Comparison of ENCODE assay signal across 1 cellular context in the genomic region with DNA sequence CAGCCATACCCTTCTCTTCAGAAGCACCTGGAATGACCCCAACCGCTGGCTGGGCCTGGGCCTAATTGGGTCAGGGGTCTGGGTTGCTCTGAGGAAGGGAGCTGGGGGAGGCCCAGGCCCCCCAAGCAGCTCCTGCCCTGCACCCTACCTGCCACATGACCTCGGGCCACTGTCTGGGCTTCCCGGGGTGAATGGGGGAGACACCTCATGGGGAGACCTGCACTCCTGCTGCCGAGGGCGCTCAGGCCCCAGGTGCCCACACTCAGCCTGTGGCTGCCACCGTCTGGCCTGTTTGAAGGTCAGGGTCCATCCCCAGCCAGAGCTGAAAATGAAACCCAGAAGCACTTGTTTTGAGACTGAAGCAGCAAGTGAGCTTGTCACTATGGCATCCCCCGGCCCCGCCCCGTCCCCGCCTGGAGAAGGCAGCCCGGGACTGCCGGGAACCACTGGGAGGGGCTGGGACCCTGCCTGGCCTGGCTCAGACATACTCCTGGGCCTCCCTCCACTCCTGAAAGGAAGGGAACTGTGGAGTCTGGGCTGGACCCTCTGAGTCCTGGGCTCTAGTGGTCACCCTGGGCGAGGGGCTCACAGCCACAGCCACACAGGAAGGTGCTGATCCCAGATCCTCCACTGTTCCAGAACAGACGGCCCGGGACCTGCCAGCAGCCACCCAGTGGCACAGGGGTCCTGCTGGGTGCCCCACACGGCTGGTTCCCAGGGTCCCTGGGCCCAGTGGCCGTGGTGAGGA.
TF ChIP-seq lines count a peak whose summit lies in the region.

No MANE protein-coding gene starts in this region.

TF ChIP-seq in HepG2, 621 proteins besides CTCF, POLR2A, EP300 and RAD21 (continued from another document and continues in another):
- TF ChIP-seq, protein P1, sequence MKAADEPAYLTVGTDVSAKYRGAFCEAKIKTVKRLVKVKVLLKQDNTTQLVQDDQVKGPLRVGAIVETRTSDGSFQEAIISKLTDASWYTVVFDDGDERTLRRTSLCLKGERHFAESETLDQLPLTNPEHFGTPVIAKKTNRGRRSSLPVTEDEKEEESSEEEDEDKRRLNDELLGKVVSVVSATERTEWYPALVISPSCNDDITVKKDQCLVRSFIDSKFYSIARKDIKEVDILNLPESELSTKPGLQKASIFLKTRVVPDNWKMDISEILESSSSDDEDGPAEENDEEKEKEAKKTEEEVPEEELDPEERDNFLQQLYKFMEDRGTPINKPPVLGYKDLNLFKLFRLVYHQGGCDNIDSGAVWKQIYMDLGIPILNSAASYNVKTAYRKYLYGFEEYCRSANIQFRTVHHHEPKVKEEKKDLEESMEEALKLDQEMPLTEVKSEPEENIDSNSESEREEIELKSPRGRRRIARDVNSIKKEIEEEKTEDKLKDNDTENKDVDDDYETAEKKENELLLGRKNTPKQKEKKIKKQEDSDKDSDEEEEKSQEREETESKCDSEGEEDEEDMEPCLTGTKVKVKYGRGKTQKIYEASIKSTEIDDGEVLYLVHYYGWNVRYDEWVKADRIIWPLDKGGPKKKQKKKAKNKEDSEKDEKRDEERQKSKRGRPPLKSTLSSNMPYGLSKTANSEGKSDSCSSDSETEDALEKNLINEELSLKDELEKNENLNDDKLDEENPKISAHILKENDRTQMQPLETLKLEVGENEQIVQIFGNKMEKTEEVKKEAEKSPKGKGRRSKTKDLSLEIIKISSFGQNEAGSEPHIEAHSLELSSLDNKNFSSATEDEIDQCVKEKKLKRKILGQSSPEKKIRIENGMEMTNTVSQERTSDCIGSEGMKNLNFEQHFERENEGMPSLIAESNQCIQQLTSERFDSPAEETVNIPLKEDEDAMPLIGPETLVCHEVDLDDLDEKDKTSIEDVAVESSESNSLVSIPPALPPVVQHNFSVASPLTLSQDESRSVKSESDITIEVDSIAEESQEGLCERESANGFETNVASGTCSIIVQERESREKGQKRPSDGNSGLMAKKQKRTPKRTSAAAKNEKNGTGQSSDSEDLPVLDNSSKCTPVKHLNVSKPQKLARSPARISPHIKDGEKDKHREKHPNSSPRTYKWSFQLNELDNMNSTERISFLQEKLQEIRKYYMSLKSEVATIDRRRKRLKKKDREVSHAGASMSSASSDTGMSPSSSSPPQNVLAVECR (CRISPR knock-in tag; IDR thresholded peaks at IDR 0.05; ENCODE audit: borderline replicate concordance) = peak; percentile 64; the same call in 1 of the 2 replicates
- no peak for TF ChIP-seq MAFK (conservative IDR thresholded peaks at IDR 0.05 in 1 of 2, IDR thresholded peaks at IDR 0.05 in 1 of 2; ENCODE audit: low read length in 2 of 2)
- TF ChIP-seq, protein P2, sequence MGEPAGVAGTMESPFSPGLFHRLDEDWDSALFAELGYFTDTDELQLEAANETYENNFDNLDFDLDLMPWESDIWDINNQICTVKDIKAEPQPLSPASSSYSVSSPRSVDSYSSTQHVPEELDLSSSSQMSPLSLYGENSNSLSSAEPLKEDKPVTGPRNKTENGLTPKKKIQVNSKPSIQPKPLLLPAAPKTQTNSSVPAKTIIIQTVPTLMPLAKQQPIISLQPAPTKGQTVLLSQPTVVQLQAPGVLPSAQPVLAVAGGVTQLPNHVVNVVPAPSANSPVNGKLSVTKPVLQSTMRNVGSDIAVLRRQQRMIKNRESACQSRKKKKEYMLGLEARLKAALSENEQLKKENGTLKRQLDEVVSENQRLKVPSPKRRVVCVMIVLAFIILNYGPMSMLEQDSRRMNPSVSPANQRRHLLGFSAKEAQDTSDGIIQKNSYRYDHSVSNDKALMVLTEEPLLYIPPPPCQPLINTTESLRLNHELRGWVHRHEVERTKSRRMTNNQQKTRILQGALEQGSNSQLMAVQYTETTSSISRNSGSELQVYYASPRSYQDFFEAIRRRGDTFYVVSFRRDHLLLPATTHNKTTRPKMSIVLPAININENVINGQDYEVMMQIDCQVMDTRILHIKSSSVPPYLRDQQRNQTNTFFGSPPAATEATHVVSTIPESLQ (CRISPR knock-in tag; conservative IDR thresholded peaks at IDR 0.05) = no peak
- TF ChIP-seq MBD4 (IDR thresholded peaks at IDR 0.05; ENCODE audit: borderline replicate concordance, low read length) = no peak
- no peak for TF ChIP-seq PHB2 (IDR thresholded peaks at IDR 0.05; ENCODE audit: partially characterized antibody)
- TF ChIP-seq BHLHE40 (IDR thresholded peaks at IDR 0.05; ENCODE audit: low read length) = no peak
- TF ChIP-seq SP4 (CRISPR knock-in tag; IDR thresholded peaks at IDR 0.05) = peak; percentile 60; the same call in 1 of the 2 replicates
- TF ChIP-seq NFYC (CRISPR knock-in tag; IDR thresholded peaks at IDR 0.05) = no peak; the same call in 1 of the 2 replicates
- TF ChIP-seq MLLT10 (CRISPR knock-in tag; IDR thresholded peaks at IDR 0.05) = no peak
- 0 out of 2 replicates have a peak, but pooled peaks have one; percentile 70 for TF ChIP-seq ZFP1 (CRISPR knock-in tag; IDR thresholded peaks at IDR 0.05)
- no peak for TF ChIP-seq HHEX (CRISPR knock-in tag; IDR thresholded peaks at IDR 0.05)
- TF ChIP-seq, protein P3, sequence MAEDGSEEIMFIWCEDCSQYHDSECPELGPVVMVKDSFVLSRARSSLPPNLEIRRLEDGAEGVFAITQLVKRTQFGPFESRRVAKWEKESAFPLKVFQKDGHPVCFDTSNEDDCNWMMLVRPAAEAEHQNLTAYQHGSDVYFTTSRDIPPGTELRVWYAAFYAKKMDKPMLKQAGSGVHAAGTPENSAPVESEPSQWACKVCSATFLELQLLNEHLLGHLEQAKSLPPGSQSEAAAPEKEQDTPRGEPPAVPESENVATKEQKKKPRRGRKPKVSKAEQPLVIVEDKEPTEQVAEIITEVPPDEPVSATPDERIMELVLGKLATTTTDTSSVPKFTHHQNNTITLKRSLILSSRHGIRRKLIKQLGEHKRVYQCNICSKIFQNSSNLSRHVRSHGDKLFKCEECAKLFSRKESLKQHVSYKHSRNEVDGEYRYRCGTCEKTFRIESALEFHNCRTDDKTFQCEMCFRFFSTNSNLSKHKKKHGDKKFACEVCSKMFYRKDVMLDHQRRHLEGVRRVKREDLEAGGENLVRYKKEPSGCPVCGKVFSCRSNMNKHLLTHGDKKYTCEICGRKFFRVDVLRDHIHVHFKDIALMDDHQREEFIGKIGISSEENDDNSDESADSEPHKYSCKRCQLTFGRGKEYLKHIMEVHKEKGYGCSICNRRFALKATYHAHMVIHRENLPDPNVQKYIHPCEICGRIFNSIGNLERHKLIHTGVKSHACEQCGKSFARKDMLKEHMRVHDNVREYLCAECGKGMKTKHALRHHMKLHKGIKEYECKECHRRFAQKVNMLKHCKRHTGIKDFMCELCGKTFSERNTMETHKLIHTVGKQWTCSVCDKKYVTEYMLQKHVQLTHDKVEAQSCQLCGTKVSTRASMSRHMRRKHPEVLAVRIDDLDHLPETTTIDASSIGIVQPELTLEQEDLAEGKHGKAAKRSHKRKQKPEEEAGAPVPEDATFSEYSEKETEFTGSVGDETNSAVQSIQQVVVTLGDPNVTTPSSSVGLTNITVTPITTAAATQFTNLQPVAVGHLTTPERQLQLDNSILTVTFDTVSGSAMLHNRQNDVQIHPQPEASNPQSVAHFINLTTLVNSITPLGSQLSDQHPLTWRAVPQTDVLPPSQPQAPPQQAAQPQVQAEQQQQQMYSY (CRISPR knock-in tag; IDR thresholded peaks at IDR 0.05) = no peak
- TF ChIP-seq TP53 (CRISPR knock-in tag; conservative IDR thresholded peaks at IDR 0.05) = no peak
- no peak for TF ChIP-seq ZNF761 (CRISPR knock-in tag; conservative IDR thresholded peaks at IDR 0.05)
- no peak for TF ChIP-seq ZNF142 (CRISPR knock-in tag; IDR thresholded peaks at IDR 0.05)
- TF ChIP-seq SKIL (CRISPR knock-in tag; IDR thresholded peaks at IDR 0.05; ENCODE audit: borderline replicate concordance) = no peak
- TF ChIP-seq AHDC1 (CRISPR knock-in tag; IDR thresholded peaks at IDR 0.05; ENCODE audit: borderline replicate concordance) = no peak
- peak; percentile 41 for TF ChIP-seq JARID2 (CRISPR knock-in tag; IDR thresholded peaks at IDR 0.05; ENCODE audit: insufficient replicate concordance)
- TF ChIP-seq ZFP90 (CRISPR knock-in tag; IDR thresholded peaks at IDR 0.05; ENCODE audit: borderline replicate concordance) = peak; percentile 70
- TF ChIP-seq ZNF713 (CRISPR knock-in tag; IDR thresholded peaks at IDR 0.05) = 0 out of 2 replicates have a peak, but pooled peaks have one; percentile 58
- TF ChIP-seq ZNF7 (CRISPR knock-in tag; IDR thresholded peaks at IDR 0.05) = no peak
- peak; percentile 52; the same call in 1 of the 2 replicates for TF ChIP-seq GABPB1 (CRISPR knock-in tag; IDR thresholded peaks at IDR 0.05)
- TF ChIP-seq TCF7L2 (IDR thresholded peaks at IDR 0.05; ENCODE audit: low read depth, low read length) = no peak
- TF ChIP-seq NFKBIZ (CRISPR knock-in tag; IDR thresholded peaks at IDR 0.05) = 0 out of 2 replicates have a peak, but pooled peaks have one; percentile 49
